In the genomic region with DNA sequence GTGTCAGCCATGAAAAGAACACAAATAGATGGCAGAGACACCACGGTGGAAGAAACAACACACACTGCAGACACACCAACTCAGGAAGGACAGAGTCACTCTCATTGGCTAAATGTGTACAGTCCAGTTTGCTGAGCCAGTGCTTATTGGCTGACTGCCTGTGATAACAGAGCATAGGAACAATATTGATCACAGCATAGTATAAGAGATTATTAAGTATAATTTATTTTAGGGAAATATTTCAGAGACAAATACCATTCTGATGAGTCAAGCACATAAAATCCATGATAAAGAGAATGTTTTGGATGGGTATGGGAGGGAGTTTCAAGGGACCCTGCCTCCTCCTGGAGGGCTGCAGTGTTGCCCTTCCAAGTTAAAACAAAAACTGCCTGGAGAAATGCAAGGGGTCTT, we compare ENCODE assay signal across 13 cellular contexts. TPM values are rescaled to one million over a fixed set of nuclear protein-coding genes. Genes with fewer than 3 reads are reported as not detected.
DNase-seq lines count a peak whose midpoint lies in the region; ATAC-seq, FAIRE-seq and TF ChIP-seq lines count a peak whose summit lies in the region.
"Had no signal": no experiment of that assay in that cellular context is flagged by ENCODE, and none has a peak within 500 bp of the region (broad histone marks: within the 10 kb centered on the region; RNA-seq: fewer than 3 reads in every experiment).

No MANE protein-coding gene starts in this region.

- H3K79me2 ChIP-seq in MM.1S (ENCODE audit: low read length): no peaks in the 10 kb centered on the region

- peaks cover 5% of the 10 kb centered on the region; the same call in 1 of the 2 replicates for H3F3A ChIP-seq in MM.1S (ENCODE audit: insufficient read depth, low read length)

- peak overlapping the region; percentile 53 for H3K4me2 ChIP-seq in MM.1S (ENCODE audit: low read depth, low read length)

- TF ChIP-seq CTCF in AG10803 (conservative IDR thresholded peaks at IDR 0.05; ENCODE audit: low read length) (peak; percentile 19; the same call in 1 of the 2 replicates), MM.1S (IDR thresholded peaks at IDR 0.05; ENCODE audit: low read length) (no peak), fibroblast of the aortic adventitia (IDR thresholded peaks at IDR 0.05; ENCODE audit: insufficient read depth, low read length) (peak; percentile 31), upper lobe of right lung (IDR thresholded peaks at IDR 0.05) (no peak), D721Med (IDR thresholded peaks at IDR 0.05; ENCODE audit: insufficient read depth, missing control alignments) (no peak), BE2C (IDR thresholded peaks at IDR 0.05; ENCODE audit: low read depth, low read length) (no peak)

- H3K36me3 ChIP-seq in MM.1S (replicated peaks; ENCODE audit: insufficient read depth, low read length) (no peaks in the 10 kb centered on the region), upper lobe of right lung (no peaks in the 10 kb centered on the region), BE2C (no peaks in the 10 kb centered on the region)
- H3K36me3 ChIP-seq: Peyer's patch had no signal

- H3K27ac ChIP-seq in MM.1S (ENCODE audit: low read length) (peak overlapping the region; percentile 36; the same call in 1 of the 2 replicates), upper lobe of right lung (no peak overlapping the region)
- H3K27ac ChIP-seq: Peyer's patch had no signal

- intact Hi-C loops in upper lobe of right lung (cut with DNase I): no loop called here

- H3K9me3 ChIP-seq in MM.1S (replicated peaks; ENCODE audit: insufficient read depth, low read length): no peaks in the 10 kb centered on the region
- H3K9me3 ChIP-seq in upper lobe of right lung: no peaks in the 10 kb centered on the region
- H3K9me3 ChIP-seq in BE2C: no peaks in the 10 kb centered on the region
- H3K9me3 ChIP-seq: Peyer's patch had no signal

- H3K4me1 ChIP-seq in MM.1S (ENCODE audit: low read length) (peaks cover 20% of the 10 kb centered on the region), upper lobe of right lung (peaks cover 3% of the 10 kb centered on the region), BE2C (no peaks in the 10 kb centered on the region)

- H3K4me3 ChIP-seq in AG10803 (ENCODE audit: low read length): no peak overlapping the region
- no peak overlapping the region for H3K4me3 ChIP-seq in MM.1S (ENCODE audit: low read length)
- H3K4me3 ChIP-seq in fibroblast of the aortic adventitia (ENCODE audit: low read depth, low read length): no peak overlapping the region
- H3K4me3 ChIP-seq in upper lobe of right lung: no peak overlapping the region
- no peak overlapping the region for H3K4me3 ChIP-seq in BE2C (ENCODE audit: low read depth, low read length)
- H3K4me3 ChIP-seq: Peyer's patch had no signal

- no peak for FAIRE-seq in D721Med (lab: Jason Lieb, UNC)

- ATAC-seq in GM21576 (IDR thresholded peaks at IDR 0.05; ENCODE audit: unreplicated experiment) (peak; percentile 32), upper lobe of right lung (no peak)

- H4K20me1 ChIP-seq in MM.1S (ENCODE audit: insufficient read depth, low read length): no peaks in the 10 kb centered on the region

- H3K27me3 ChIP-seq in MM.1S (replicated peaks; ENCODE audit: insufficient read depth, low read length): no peaks in the 10 kb centered on the region
- no peaks in the 10 kb centered on the region for H3K27me3 ChIP-seq in upper lobe of right lung
- H3K27me3 ChIP-seq in BE2C: no peaks in the 10 kb centered on the region
- H3K27me3 ChIP-seq: Peyer's patch had no signal

- H3K9ac ChIP-seq in MM.1S (ENCODE audit: low read length): no peak overlapping the region

- DNase-seq in AG10803 (ENCODE audit: low read depth): peak; percentile 15
- peak; percentile 23 for DNase-seq in MM.1S
- peak; percentile 58 for DNase-seq in fibroblast of the aortic adventitia (ENCODE audit: low read depth)
- DNase-seq in upper lobe of right lung: no peak
- DNase-seq in AML-193 (lab: John Stamatoyannopoulos, UW): no peak
- DNase-seq in D721Med (ENCODE audit: insufficient read length, low spot score): no peak
- no peak for DNase-seq in BE2C
- DNase-seq: activated naive CD4-positive, alpha-beta T cell treated with anti-CD3 and anti-CD28 coated beads, Interleukin-2, amount 10 ng/mL, durations not matched to agents 7 days and 5 days; CD4-positive, alpha-beta memory T cell; midbrain; NCI-H1417 had no signal

- H3K9me2 ChIP-seq in MM.1S (replicated peaks; ENCODE audit: insufficient read depth, low read length): no peaks in the 10 kb centered on the region

- peak overlapping the region; percentile 47 for H2AFZ ChIP-seq in MM.1S (ENCODE audit: low read length)

RNA-seq across cellular contexts. Expression of a gene that starts 50.9 kb away (rescaled TPM):
- total RNA-seq in fibroblast of the aortic adventitia (ENCODE audit: low replicate concordance) (10.5 and 16.8 TPM in 2 replicates), upper lobe of right lung (163 TPM)
- 51.7 TPM for polyA plus RNA-seq in BE2C (2012; ENCODE audit: insufficient read depth, insufficient read length, low read depth)

Comparison
In these comparisons a context has a peak if more than half of its experiments do, and no peak if none do; other contexts are left out.
1. DNase-seq: peak in AG10803 (single experiment), MM.1S (single experiment) and fibroblast of the aortic adventitia (single experiment); none in upper lobe of right lung (single experiment), AML-193 (0 of 2), D721Med (single experiment) and BE2C (single experiment).
2. CTCF ChIP-seq: peak in AG10803 (single experiment) and fibroblast of the aortic adventitia (single experiment); none in MM.1S (single experiment), upper lobe of right lung (single experiment), D721Med (single experiment) and BE2C (single experiment).